Comparison of ENCODE assay signal across 8 cellular contexts in the genomic region with DNA sequence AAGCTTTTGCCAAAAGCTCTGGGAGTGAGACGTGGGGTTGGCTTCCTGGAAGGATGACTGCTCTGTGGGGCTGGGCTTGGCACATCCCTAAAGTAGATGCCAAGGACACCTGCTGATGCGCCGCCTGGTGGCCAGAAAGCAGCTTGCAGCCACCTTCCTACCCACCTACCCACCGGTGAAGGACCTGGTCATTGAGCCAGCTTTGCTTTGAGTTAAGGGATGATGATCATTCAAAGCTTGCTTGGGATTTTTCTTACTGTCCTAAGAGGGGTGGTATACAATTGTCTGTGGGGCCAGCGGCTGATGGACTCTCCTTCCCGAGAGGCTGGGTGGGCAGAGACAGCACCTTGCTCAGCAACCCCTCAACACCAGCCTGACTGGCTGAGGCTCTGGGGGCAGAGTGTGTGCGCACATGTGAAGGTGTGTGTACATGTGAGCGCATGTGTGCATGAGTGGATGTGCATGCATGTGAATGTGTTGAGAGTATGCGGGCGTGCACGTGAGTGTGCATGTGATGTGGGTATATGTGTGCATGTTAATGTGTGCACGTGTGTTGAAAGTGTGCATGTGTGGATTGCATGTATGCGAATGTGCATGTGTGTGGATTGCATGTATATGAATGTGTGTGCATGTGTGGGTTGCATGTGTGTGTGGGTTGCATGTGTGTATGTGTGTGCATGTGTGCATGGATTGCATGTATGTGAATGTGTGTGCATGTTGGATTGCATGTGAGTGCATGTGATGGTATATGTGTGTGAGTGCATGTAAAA. TPM values are rescaled to one million over a fixed set of nuclear protein-coding genes. Genes with fewer than 3 reads are reported as not detected.
DNase-seq lines count a peak whose midpoint lies in the region; ATAC-seq and TF ChIP-seq lines count a peak whose summit lies in the region.

No MANE protein-coding gene starts in this region.

- H3K27ac ChIP-seq in A673 (ENCODE audit: low read depth, low read length, poor library complexity, severe bottlenecking), result no peak overlapping the region
- no peak overlapping the region for H3K27ac ChIP-seq in GM23248
- no peak overlapping the region for H3K27ac ChIP-seq in prostate gland

- H3K9me3 ChIP-seq in A673 (ENCODE audit: low read depth, low read length, poor library complexity, severe bottlenecking), result no peaks in the 10 kb centered on the region
- H3K9me3 ChIP-seq in GM23248 (ENCODE audit: low read depth), result no peaks in the 10 kb centered on the region
- H3K9me3 ChIP-seq in prostate gland, result no peaks in the 10 kb centered on the region

- no peak for ATAC-seq in GM19395 (IDR thresholded peaks at IDR 0.05; ENCODE audit: unreplicated experiment)

- H2AFZ ChIP-seq in GM23248, result no peak overlapping the region; the same call in 1 of the 2 replicates

- TF ChIP-seq CTCF in A673 (conservative IDR thresholded peaks at IDR 0.05; ENCODE audit: low read depth, low read length) (peak; percentile 94), foreskin fibroblast (IDR thresholded peaks at IDR 0.05; ENCODE audit: low read depth, low read length) (peak; percentile 57), prostate gland (IDR thresholded peaks at IDR 0.05) (peak; percentile 84 to 95 (median 92))

- in situ Hi-C loops in GM23248 (cut with MboI), result no loop called here

- H3K27me3 ChIP-seq in A673 (replicated peaks; ENCODE audit: insufficient read depth, low read depth, low read length, poor library complexity), result no peaks in the 10 kb centered on the region
- no peaks in the 10 kb centered on the region for H3K27me3 ChIP-seq in GM23248 (replicated peaks; ENCODE audit: insufficient read depth)
- H3K27me3 ChIP-seq in prostate gland (replicated peaks; ENCODE audit: insufficient read depth), result no peaks in the 10 kb centered on the region

- POLR2A ChIA-PET in A673 (lab: Charles Lee; ENCODE audit: low non-redundant PET), result no interaction called here

- no peaks in the 10 kb centered on the region for H3K9me2 ChIP-seq in GM23248 (ENCODE audit: insufficient read depth)

- DNase-seq in A673 (ENCODE audit: low spot score) (peak; percentile 76), GM23248 (peak; percentile 82), RPMI7951 (ENCODE audit: low read depth) (peak; percentile 58), foreskin fibroblast (peak in 1 of 2 donors; percentile 78), prostate gland (ENCODE audit: low spot score) (peak; percentile 79), putamen (ENCODE audit: low spot score) (no peak)
- DNase-seq in activated T-helper 1 cell treated with anti-CD3 and anti-CD28 coated beads, Interleukin-2, amount 50 U/mL, for 16 hours (ENCODE audit: low read depth in 1 of 2, low spot score in 1 of 2), result peak; percentile 53 to 55

- H3K79me2 ChIP-seq in GM23248 (ENCODE audit: insufficient read depth), result no peaks in the 10 kb centered on the region

- no peak overlapping the region for H3K4me2 ChIP-seq in GM23248 (ENCODE audit: unreplicated experiment)

- H4K20me1 ChIP-seq in GM23248 (ENCODE audit: insufficient read depth), result no peaks in the 10 kb centered on the region

- no TSS peak for BruUV-seq in A673 (replicated peaks; lab: Mats Ljungman, UMichigan)

- H3K9ac ChIP-seq in GM23248, result peak overlapping the region; percentile 12; the same call in 1 of the 2 replicates

- CTCF ChIA-PET in A673 (lab: Charles Lee), result interaction anchor here (0.5 to 1.1 kb wide), 4 partner anchors 21 to 32 kb away, joined by 3 to 10 read pairs (median 4); a partner anchor contains a TSS

- WGBS in GM23248 (ENCODE audit: low coverage in 1 of 2, low lambda C conversion rate in 2 of 2, missing lambda C conversion rate in 2 of 2), 2 experiments, result 69 to 72% methylated on average over 13 of the region's 13 CpGs
- WGBS in prostate gland, result 66% methylated on average over 13 of the region's 13 CpGs

- H3K36me3 ChIP-seq in A673 (ENCODE audit: insufficient read depth, low read length, poor library complexity, severe bottlenecking) (no peaks in the 10 kb centered on the region), GM23248 (ENCODE audit: low read depth) (no peaks in the 10 kb centered on the region), prostate gland (no peaks in the 10 kb centered on the region)

- peaks cover 21% of the 10 kb centered on the region for H3F3A ChIP-seq in GM23248 (ENCODE audit: insufficient read depth)

- intact Hi-C loops in A673 (cut with micrococcal nuclease; ENCODE audit: unreplicated experiment), result loop anchor here (1.0 kb wide), 1 partner anchor 23 kb away; no protein-coding TSS in a partner anchor
- intact Hi-C loops in prostate gland (cut with DNase I), result no loop called here

- no peak overlapping the region for H3K4me3 ChIP-seq in A673 (ENCODE audit: low read depth, low read length, poor library complexity, severe bottlenecking)
- no peak overlapping the region for H3K4me3 ChIP-seq in GM23248
- H3K4me3 ChIP-seq in foreskin fibroblast (ENCODE audit: low read depth in 1 of 2, low read length in 2 of 2), result no peak overlapping the region
- H3K4me3 ChIP-seq in prostate gland, result no peak overlapping the region

- TF ChIP-seq POLR2A in prostate gland (IDR thresholded peaks at IDR 0.05), result no peak

- H3K4me1 ChIP-seq in A673 (ENCODE audit: insufficient read depth, low read length, poor library complexity, severe bottlenecking) (peaks cover 14% of the 10 kb centered on the region), GM23248 (ENCODE audit: insufficient read depth) (peaks cover 14% of the 10 kb centered on the region), prostate gland (replicated peaks) (no peaks in the 10 kb centered on the region)

RNA-seq across cellular contexts. Expression of a gene that starts 18.6 kb away (rescaled TPM):
- 3.8 and 6.3 TPM in 2 replicates for total RNA-seq in A673 (2021)
- total RNA-seq in GM23248 (2014; rRNA removed; shearing (Covaris generic)), result 12.2 and 14.4 TPM in 2 replicates
- 5.7 and 6.1 TPM in 2 replicates for polyA plus RNA-seq in GM23248 (2016; fragmentation: Nextera tagmentation; extraction: Ambion mirVana)
- 31.8 and 45.7 TPM in 2 replicates for total RNA-seq in RPMI7951 (2014; rRNA removed; shearing (Covaris generic))
- 10 to 100 TPM; 16.3 to 57.9 TPM for total RNA-seq in prostate gland

RNA-seq across cellular contexts. Expression of a gene that starts 32.0 kb away (rescaled TPM):
- total RNA-seq in A673 (2021) (24.4 and 33.6 TPM in 2 replicates), prostate gland (10 to 100 TPM; 19.4 to 45.7 TPM)
- total RNA-seq in GM23248 (2014; rRNA removed; shearing (Covaris generic)), result 7.8 and 8.4 TPM in 2 replicates
- 4.3 and 5.1 TPM in 2 replicates for polyA plus RNA-seq in GM23248 (2016; fragmentation: Nextera tagmentation; extraction: Ambion mirVana)
- 3.7 and 4.1 TPM in 2 replicates for total RNA-seq in RPMI7951 (2014; rRNA removed; shearing (Covaris generic))

RNA-seq across cellular contexts. Expression of a gene that starts 33.0 kb away (rescaled TPM):
- total RNA-seq in A673 (2021) (54.2 and 67.9 TPM in 2 replicates), prostate gland (100 to 1,000 TPM in 1 of 2 donors, 10 to 100 TPM in 1; 89.7 to 201 TPM)
- total RNA-seq in GM23248 (2014; rRNA removed; shearing (Covaris generic)), result 52.0 and 52.4 TPM in 2 replicates
- 44.8 and 46.2 TPM in 2 replicates for polyA plus RNA-seq in GM23248 (2016; fragmentation: Nextera tagmentation; extraction: Ambion mirVana)
- 39.2 and 43.6 TPM in 2 replicates for total RNA-seq in RPMI7951 (2014; rRNA removed; shearing (Covaris generic))
